Comparison of ENCODE assay signal across 19 cellular contexts in the genomic region with DNA sequence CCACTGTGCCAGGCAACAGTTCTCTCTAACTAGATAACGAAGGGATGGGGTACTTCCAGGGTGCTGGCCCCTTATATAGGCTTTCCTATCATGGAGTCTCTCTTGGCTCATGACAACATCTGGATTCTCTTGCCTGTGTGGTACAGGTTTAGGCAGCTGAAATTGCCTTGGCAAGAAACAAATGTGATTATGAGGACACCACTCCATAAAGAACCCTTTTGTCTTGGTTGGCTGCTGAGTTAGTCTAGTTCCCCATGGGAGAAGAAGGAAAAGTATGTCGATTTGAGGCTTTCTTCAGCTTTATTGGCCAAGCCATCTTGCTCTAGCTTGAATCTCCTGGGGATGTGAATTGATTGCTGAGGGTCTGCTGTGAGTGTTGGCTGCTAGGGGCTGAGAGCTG.
A peak's percentile ranks its signal among the peaks of the same experiment; 100 is the strongest.
DNase-seq lines count a peak whose midpoint lies in the region; ATAC-seq, FAIRE-seq and TF ChIP-seq lines count a peak whose summit lies in the region.
"Had no signal": no experiment of that assay in that cellular context is flagged by ENCODE, and none has a peak within 500 bp of the region (broad histone marks: within the 10 kb centered on the region; RNA-seq: fewer than 3 reads in every experiment).

No MANE protein-coding gene starts in this region.

- peak; percentile 26 for FAIRE-seq in keratinocyte (lab: Jason Lieb, UNC)
- FAIRE-seq: A204.1, GM12892 had no signal

- H3K36me3 ChIP-seq in A673 (ENCODE audit: insufficient read depth, low read length, poor library complexity, severe bottlenecking), result no peaks in the 10 kb centered on the region
- no peaks in the 10 kb centered on the region for H3K36me3 ChIP-seq in keratinocyte (ENCODE audit: control insufficient read depth in 2 of 2, extremely low read depth in 1 of 2, insufficient read depth in 2 of 2, low read length in 2 of 2)
- H3K36me3 ChIP-seq in spleen, result no peaks in the 10 kb centered on the region
- H3K36me3 ChIP-seq: BLaER1, HAP-1 had no signal

- WGBS in spleen, 5 donors, result 82 to 98% (median 85%) methylated on average over 2 of the region's 2 CpGs

- no TSS peak for BruUV-seq in A673 (replicated peaks; lab: Mats Ljungman, UMichigan)

- no peaks in the 10 kb centered on the region for H4K20me1 ChIP-seq in keratinocyte (ENCODE audit: control insufficient read depth, extremely low read depth, insufficient read depth, low read length)
- H4K20me1 ChIP-seq: BLaER1 had no signal

- H2AFZ ChIP-seq in keratinocyte (ENCODE audit: control insufficient read depth, low read length), result no peak overlapping the region
- H2AFZ ChIP-seq: GM23248 had no signal

- DNase-seq in A673 (ENCODE audit: low spot score), result peak; percentile 41
- peak; percentile 50 for DNase-seq in COLO829 (ENCODE audit: low spot score)
- peak; percentile 66 for DNase-seq in SK-MEL-5 (ENCODE audit: low read depth, low spot score)
- DNase-seq in keratinocyte (ENCODE audit: low read depth, low spot score), result no peak
- DNase-seq in CD1c-positive myeloid dendritic cell (ENCODE audit: extremely low spot score), result no peak
- no peak for DNase-seq in activated CD4-positive, alpha-beta T cell treated with anti-CD3 and anti-CD28 coated beads for 4 hours
- no peak for DNase-seq in spleen
- DNase-seq: Caco-2; CD4-positive, CD25-positive, alpha-beta regulatory T cell; CD8-positive, alpha-beta memory T cell; DMS153; DMS79; GDM1; GM23248 had no signal

- H3K4me1 ChIP-seq in A673 (ENCODE audit: insufficient read depth, low read length, poor library complexity, severe bottlenecking) (peaks cover 40% of the 10 kb centered on the region), keratinocyte (ENCODE audit: control insufficient read depth, extremely low read depth, insufficient read depth, low read length) (peaks cover 38% of the 10 kb centered on the region), spleen (peaks cover 0 to 25% (median 14%) of the 10 kb centered on the region in 6 donors)
- H3K4me1 ChIP-seq: BLaER1, Caco-2, HAP-1 had no signal

- no peaks in the 10 kb centered on the region for H3K79me2 ChIP-seq in keratinocyte (ENCODE audit: control insufficient read depth, insufficient read depth, low read length)

- TF ChIP-seq POLR2A in spleen (IDR thresholded peaks at IDR 0.05), result no peak

- POLR2A ChIA-PET in A673 (lab: Charles Lee; ENCODE audit: low non-redundant PET), result no interaction called here

- TF ChIP-seq CTCF in A673 (conservative IDR thresholded peaks at IDR 0.05; ENCODE audit: low read depth, low read length), result no peak
- no peak for TF ChIP-seq CTCF in keratinocyte (optimal IDR thresholded peaks at IDR 0.05 in 1 of 3, IDR thresholded peaks at IDR 0.05 in 1 of 3, conservative IDR thresholded peaks at IDR 0.05 in 1 of 3; ENCODE audit: extremely low read depth in 1 of 3, insufficient read depth in 2 of 3, low read length in 3 of 3)
- TF ChIP-seq CTCF in spleen (IDR thresholded peaks at IDR 0.05 in 8 of 11, conservative IDR thresholded peaks at IDR 0.05 in 3 of 11), result no peak

- H3K4me3 ChIP-seq in A673 (ENCODE audit: low read depth, low read length, poor library complexity, severe bottlenecking), result no peak overlapping the region
- no peak overlapping the region for H3K4me3 ChIP-seq in keratinocyte (ENCODE audit: control insufficient read depth in 2 of 3, extremely low read depth in 1 of 3, insufficient read depth in 2 of 3, low read depth in 1 of 3, low read length in 3 of 3)
- no peak overlapping the region for H3K4me3 ChIP-seq in spleen
- H3K4me3 ChIP-seq: BLaER1, GM23248, HAP-1 had no signal

- no peak overlapping the region for H3K9ac ChIP-seq in keratinocyte (ENCODE audit: control insufficient read depth, extremely low read depth, insufficient read depth, low read length)
- H3K9ac ChIP-seq: BLaER1, GM23248 had no signal

- intact Hi-C loops in A673 (cut with micrococcal nuclease; ENCODE audit: unreplicated experiment), result loop anchor here (5.0 kb wide), 2 partner anchors 76 to 226 kb away; a partner anchor contains a TSS
- intact Hi-C loops in spleen (cut with DNase I; ENCODE audit: low total_unique reads), result no loop called here

- ATAC-seq in HG03439 (IDR thresholded peaks at IDR 0.05; ENCODE audit: unreplicated experiment), result no peak

- no peak overlapping the region for H3K27ac ChIP-seq in A673 (ENCODE audit: low read depth, low read length, poor library complexity, severe bottlenecking)
- H3K27ac ChIP-seq in keratinocyte (ENCODE audit: control insufficient read depth, insufficient read depth, low read length), result no peak overlapping the region
- no peak overlapping the region for H3K27ac ChIP-seq in spleen
- H3K27ac ChIP-seq: BLaER1, GM23248 had no signal

- no peaks in the 10 kb centered on the region for H3K9me1 ChIP-seq in keratinocyte (ENCODE audit: control insufficient read depth, extremely low read depth, insufficient read depth, low read length)

- CTCF ChIA-PET in A673 (lab: Charles Lee), result interaction anchor here (1.4 kb wide), 1 partner anchor 26 kb away, joined by 4 read pairs; no protein-coding TSS in a partner anchor

- in situ Hi-C loops in SK-MEL-5 (cut with HindIII; ENCODE audit: low pct_unique_long_range_greater_than_20kb, low sequenced_read_pairs), result no loop called here

- H3K27me3 ChIP-seq in A673 (replicated peaks; ENCODE audit: insufficient read depth, low read depth, low read length, poor library complexity) (no peaks in the 10 kb centered on the region), keratinocyte (ENCODE audit: control insufficient read depth, extremely low read depth, insufficient read depth, low read length) (peaks cover under 1% of the 10 kb centered on the region), spleen (replicated peaks in 1 of 7) (no peaks in the 10 kb centered on the region)
- H3K27me3 ChIP-seq: BLaER1 had no signal

- dilution Hi-C loops in keratinocyte (cut with MboI; ENCODE audit: extremely low pct_ligation_motif_present, low sequenced_read_pairs), result no loop called here

- H3K4me2 ChIP-seq in keratinocyte (ENCODE audit: control insufficient read depth, extremely low read depth, insufficient read depth, low read depth, low read length), result no peak overlapping the region
- H3K4me2 ChIP-seq: BLaER1 had no signal

- H3K9me3 ChIP-seq in A673 (ENCODE audit: low read depth, low read length, poor library complexity, severe bottlenecking) (no peaks in the 10 kb centered on the region), keratinocyte (ENCODE audit: control insufficient read depth, low read depth, low read length) (no peaks in the 10 kb centered on the region), spleen (no peaks in the 10 kb centered on the region)
- H3K9me3 ChIP-seq: Caco-2 had no signal

Comparison
In these comparisons a context has a peak if more than half of its experiments do, and no peak if none do; other contexts are left out.
1. DNase-seq: peak in A673 (single experiment), COLO829 (single experiment) and SK-MEL-5 (single experiment); none in keratinocyte (single experiment), CD1c-positive myeloid dendritic cell (single experiment), activated CD4-positive, alpha-beta T cell treated with anti-CD3 and anti-CD28 coated beads for 4 hours (0 of 2) and spleen (single experiment).